In genomic region chr9:98230789-98231188, GRCh38 we compare ENCODE assay signal across 22 cellular contexts. TPM values are rescaled to one million over a fixed set of nuclear protein-coding genes. Genes with fewer than 3 reads are reported as not detected.
DNase-seq lines count a peak whose midpoint lies in the region; ATAC-seq and TF ChIP-seq lines count a peak whose summit lies in the region.
"Had no signal": no experiment of that assay in that cellular context is flagged by ENCODE, and none has a peak within 500 bp of the region (broad histone marks: within the 10 kb centered on the region; RNA-seq: fewer than 3 reads in every experiment).

No MANE protein-coding gene starts in this region.

- H3K18ac ChIP-seq in IMR-90 (ENCODE audit: low read depth, low read length): peak overlapping the region; percentile 34

- H4K5ac ChIP-seq in IMR-90 (ENCODE audit: low read depth, low read length): peak overlapping the region; percentile 91

- peaks cover 28% of the 10 kb centered on the region for H3K9me1 ChIP-seq in IMR-90 (ENCODE audit: insufficient read depth, low read length)

- H3K4me1 ChIP-seq in IMR-90 (ENCODE audit: control insufficient read depth, insufficient read depth, low read length): peaks cover 34% of the 10 kb centered on the region
- H3K4me1 ChIP-seq in neutrophil (ENCODE audit: control insufficient read depth in 1 of 2, insufficient read depth in 1 of 2, low read depth in 1 of 2, low read length in 1 of 2): peaks cover 57 to 69% of the 10 kb centered on the region in 2 experiments
- H3K4me1 ChIP-seq in A673 (ENCODE audit: insufficient read depth, low read length, poor library complexity, severe bottlenecking): no peaks in the 10 kb centered on the region
- H3K4me1 ChIP-seq: esophagus muscularis mucosa had no signal

- WGBS in IMR-90 (ENCODE audit: extremely low coverage in 2 of 2, insufficient read length in 1 of 2), 2 experiments: 96% methylated on average over 4 of the region's 6 CpGs; no CpG with 5 or more reads in 1 of the 2 experiments

- H3K27ac ChIP-seq in 22Rv1: peak overlapping the region; percentile 22; the same call in 1 of the 2 replicates
- H3K27ac ChIP-seq in IMR-90 (ENCODE audit: insufficient read depth, low read length): peak overlapping the region; percentile 57; the same call in 1 of the 2 replicates
- peak overlapping the region; percentile 81 for H3K27ac ChIP-seq in neutrophil
- H3K27ac ChIP-seq in A673 (ENCODE audit: low read depth, low read length, poor library complexity, severe bottlenecking): no peak overlapping the region
- H3K27ac ChIP-seq: BLaER1 treated with 17β-estradiol and CSF1 and Interleukin-3, amounts not matched to agents 10 nM and 100 nM; esophagus muscularis mucosa; psoas muscle; SJSA1 had no signal

- H3K56ac ChIP-seq in IMR-90 (ENCODE audit: extremely low read depth, insufficient read depth, low read length): peak overlapping the region; percentile 5; the same call in 1 of the 2 replicates

- peak overlapping the region in 1 of 2 experiments; percentile 66; a peak in 2 of 4 replicates for H4K8ac ChIP-seq in IMR-90 (ENCODE audit: low read depth in 2 of 2, low read length in 2 of 2)

- H3K27me3 Mint-ChIP-seq in dendritic cell treated with granulocyte-macrophage colony-stimulating factor and Interleukin-4, amounts not matched to agents 40 ng/mL and 50 ng/mL, for 4 days: no peaks in the 10 kb centered on the region
- H3K27me3 Mint-ChIP-seq: stimulated activated naive CD8-positive, alpha-beta T cell treated with anti-CD3 and anti-CD28 coated beads, Interleukin-15, amount 100 ng/mL, for 72 hours had no signal

- POLR2A ChIA-PET in IMR-90 (lab: Charles Lee; ENCODE audit: unreplicated experiment): no interaction called here
- POLR2A ChIA-PET in A673 (lab: Charles Lee; ENCODE audit: low non-redundant PET): no interaction called here

- no TSS peak for BruUV-seq in IMR-90 (replicated peaks; lab: Mats Ljungman, UMichigan)
- BruUV-seq in A673 (replicated peaks; lab: Mats Ljungman, UMichigan): no TSS peak

- dilution Hi-C loops in IMR-90 (cut with HindIII; ENCODE audit: low sequenced_read_pairs, unreplicated experiment): no loop called here

- no peaks in the 10 kb centered on the region for H3K9me3 Mint-ChIP-seq in dendritic cell treated with granulocyte-macrophage colony-stimulating factor and Interleukin-4, amounts not matched to agents 40 ng/mL and 50 ng/mL, for 4 days
- H3K9me3 Mint-ChIP-seq: activated naive CD4-positive, alpha-beta T cell treated with anti-CD3 and anti-CD28 coated beads for 36 hours; stimulated activated naive CD8-positive, alpha-beta T cell treated with anti-CD3 and anti-CD28 coated beads, Interleukin-15, amount 100 ng/mL, for 72 hours had no signal

- no peak for TF ChIP-seq POLR2A in IMR-90 (IDR thresholded peaks at IDR 0.05; ENCODE audit: low read depth, low read length)

- peak overlapping the region; percentile 58 for H3K27ac Mint-ChIP-seq in dendritic cell treated with granulocyte-macrophage colony-stimulating factor and Interleukin-4, amounts not matched to agents 40 ng/mL and 50 ng/mL, for 4 days
- H3K27ac Mint-ChIP-seq: activated naive CD4-positive, alpha-beta T cell treated with anti-CD3 and anti-CD28 coated beads for 36 hours had no signal

- no peak overlapping the region for H3K4me2 ChIP-seq in IMR-90 (ENCODE audit: low read depth, low read length)
- H3K4me2 ChIP-seq: BLaER1 treated with 17β-estradiol and CSF1 and Interleukin-3, amounts not matched to agents 10 nM and 100 nM had no signal

- TF ChIP-seq RAD21 in IMR-90 (IDR thresholded peaks at IDR 0.05; ENCODE audit: low read length): no peak

- intact Hi-C loops in IMR-90 (cut with micrococcal nuclease): no loop called here
- intact Hi-C loops in dendritic cell treated with granulocyte-macrophage colony-stimulating factor and Interleukin-4, amounts not matched to agents 40 ng/mL and 50 ng/mL, for 4 days (cut with micrococcal nuclease): no loop called here
- intact Hi-C loops in A673 (cut with micrococcal nuclease; ENCODE audit: unreplicated experiment): no loop called here

- H2AK5ac ChIP-seq in IMR-90 (ENCODE audit: low read depth, low read length): peak overlapping the region; percentile 87; the same call in 1 of the 2 replicates

- H3K14ac ChIP-seq in IMR-90 (replicated peaks; ENCODE audit: low read depth, low read length): peak overlapping the region; percentile 43

- H2AK9ac ChIP-seq in IMR-90 (replicated peaks; ENCODE audit: low read depth, low read length, poor library complexity): peak overlapping the region; percentile 71

- peak overlapping the region; percentile 85 for H3K4ac ChIP-seq in IMR-90 (ENCODE audit: low read depth, low read length)

- no peak for ATAC-seq in IMR-90 (ENCODE audit: low read depth)
- ATAC-seq: psoas muscle; stimulated activated naive CD8-positive, alpha-beta T cell treated with anti-CD3 and anti-CD28 coated beads, Interleukin-15, amount 100 ng/mL, for 72 hours had no signal

- H3K9me3 ChIP-seq in IMR-90 (ENCODE audit: control insufficient read depth, insufficient read depth, low read length): no peaks in the 10 kb centered on the region
- H3K9me3 ChIP-seq in neutrophil: no peaks in the 10 kb centered on the region
- H3K9me3 ChIP-seq in A673 (ENCODE audit: low read depth, low read length, poor library complexity, severe bottlenecking): no peaks in the 10 kb centered on the region
- H3K9me3 ChIP-seq: BLaER1 treated with 17β-estradiol and CSF1 and Interleukin-3, amounts not matched to agents 10 nM and 100 nM; esophagus muscularis mucosa; psoas muscle; SJSA1 had no signal

- peaks cover 18% of the 10 kb centered on the region for H3K36me3 ChIP-seq in IMR-90 (ENCODE audit: control insufficient read depth, insufficient read depth, low read length)
- peaks cover 46% of the 10 kb centered on the region for H3K36me3 ChIP-seq in neutrophil
- H3K36me3 ChIP-seq in A673 (ENCODE audit: insufficient read depth, low read length, poor library complexity, severe bottlenecking): no peaks in the 10 kb centered on the region

- no peak for TF ChIP-seq CTCF in 22Rv1 (IDR thresholded peaks at IDR 0.05)
- TF ChIP-seq CTCF in IMR-90 (conservative IDR thresholded peaks at IDR 0.05; ENCODE audit: low read depth, low read length): no peak
- TF ChIP-seq CTCF in neutrophil (IDR thresholded peaks at IDR 0.05): no peak
- no peak for TF ChIP-seq CTCF in A673 (conservative IDR thresholded peaks at IDR 0.05; ENCODE audit: low read depth, low read length)

- CTCF ChIA-PET in IMR-90 (lab: Yijun Ruan, JAX) (interaction anchor here (1.3 kb wide), 1 partner anchor 18 kb away, joined by 3 read pairs; no protein-coding TSS in a partner anchor), A673 (lab: Charles Lee) (no interaction called here)

- peak overlapping the region; percentile 64 for H2BK20ac ChIP-seq in IMR-90 (ENCODE audit: low read depth, low read length)

- H3K4me3 ChIP-seq in IMR-90 (ENCODE audit: insufficient read depth, low read depth, low read length) (no peak overlapping the region), neutrophil (ENCODE audit: low read depth in 1 of 2, low read length in 1 of 2) (no peak overlapping the region), A673 (ENCODE audit: low read depth, low read length, poor library complexity, severe bottlenecking) (no peak overlapping the region)
- H3K4me3 ChIP-seq: BLaER1 treated with 17β-estradiol and CSF1 and Interleukin-3, amounts not matched to agents 10 nM and 100 nM; esophagus muscularis mucosa; psoas muscle; SJSA1 had no signal

- H3K4me1 Mint-ChIP-seq in dendritic cell treated with granulocyte-macrophage colony-stimulating factor and Interleukin-4, amounts not matched to agents 40 ng/mL and 50 ng/mL, for 4 days (ENCODE audit: low read depth): peaks cover 10% of the 10 kb centered on the region
- H3K4me1 Mint-ChIP-seq: stimulated activated naive CD8-positive, alpha-beta T cell treated with anti-CD3 and anti-CD28 coated beads, Interleukin-15, amount 100 ng/mL, for 72 hours had no signal

- peak overlapping the region; percentile 57 for H4K91ac ChIP-seq in IMR-90 (ENCODE audit: insufficient read depth, low read depth, low read length)

- H3K79me1 ChIP-seq in IMR-90 (ENCODE audit: low read depth in 1 of 2, low read length in 2 of 2): peaks cover 14 to 63% of the 10 kb centered on the region in 2 experiments

- no peak overlapping the region for H3K9ac ChIP-seq in IMR-90 (ENCODE audit: low read depth, low read length)

- peak overlapping the region; percentile 33 for H3K23ac ChIP-seq in IMR-90 (ENCODE audit: low read depth, low read length)

- DNase-seq in IMR-90 (no peak), A673 (ENCODE audit: low spot score) (no peak), SW 1271 (lab: John Stamatoyannopoulos, UW) (no peak), HUDEP-2 (lab: John Stamatoyannopoulos, UW; ENCODE audit: unreplicated experiment in 76 of 76) (no peak), AG20443 (ENCODE audit: low spot score) (no peak)
- DNase-seq: activated CD4-positive, CD25-positive, alpha-beta regulatory T cell treated with anti-CD3 and anti-CD28 coated beads, Interleukin-2, amount 50 U/mL, for 72 hours; activated CD8-positive, alpha-beta memory T cell treated with anti-CD3 and anti-CD28 coated beads for 24 hours; activated naive CD4-positive, alpha-beta T cell treated with anti-CD3 and anti-CD28 coated beads for 36 hours; activated T-cell treated with anti-CD3 and anti-CD28 coated beads, Interleukin-2, amount 50 U/mL, for 48 hours; caudate nucleus; DMS 273 treated with DMSO at 0.1 percent for 48 hours; GDM1; mesendoderm; NCI-H187; psoas muscle; stimulated activated naive CD8-positive, alpha-beta T cell treated with anti-CD3 and anti-CD28 coated beads, Interleukin-15, amount 100 ng/mL, for 72 hours had no signal

- peak overlapping the region; percentile 81 for H2BK5ac ChIP-seq in IMR-90 (ENCODE audit: low read depth, low read length, poor library complexity, severe bottlenecking)

- H4K20me1 ChIP-seq in IMR-90 (ENCODE audit: insufficient read depth, low read length): no peaks in the 10 kb centered on the region

- H2AFZ ChIP-seq in IMR-90 (replicated peaks; ENCODE audit: low read length, poor library complexity): peak overlapping the region; percentile 52

- H3K27me3 ChIP-seq in IMR-90 (ENCODE audit: control insufficient read depth, insufficient read depth, low read length) (no peaks in the 10 kb centered on the region), neutrophil (no peaks in the 10 kb centered on the region), A673 (replicated peaks; ENCODE audit: insufficient read depth, low read depth, low read length, poor library complexity) (no peaks in the 10 kb centered on the region)
- H3K27me3 ChIP-seq: BLaER1 treated with 17β-estradiol and CSF1 and Interleukin-3, amounts not matched to agents 10 nM and 100 nM; esophagus muscularis mucosa; SJSA1 had no signal

- peak overlapping the region; percentile 88; the same call in 1 of the 3 replicates for H2BK15ac ChIP-seq in IMR-90 (ENCODE audit: low read depth, low read length)

- H3K4me3 Mint-ChIP-seq in dendritic cell treated with granulocyte-macrophage colony-stimulating factor and Interleukin-4, amounts not matched to agents 40 ng/mL and 50 ng/mL, for 4 days: no peak overlapping the region
- H3K4me3 Mint-ChIP-seq: activated naive CD4-positive, alpha-beta T cell treated with anti-CD3 and anti-CD28 coated beads for 36 hours; stimulated activated naive CD8-positive, alpha-beta T cell treated with anti-CD3 and anti-CD28 coated beads, Interleukin-15, amount 100 ng/mL, for 72 hours had no signal

- peaks cover 98% of the 10 kb centered on the region for H3K36me3 Mint-ChIP-seq in dendritic cell treated with granulocyte-macrophage colony-stimulating factor and Interleukin-4, amounts not matched to agents 40 ng/mL and 50 ng/mL, for 4 days (ENCODE audit: low read depth)

- in situ Hi-C loops in IMR-90 (cut with MboI; ENCODE audit: low sequenced_read_pairs): no loop called here

- peak overlapping the region; percentile 56 for H2BK120ac ChIP-seq in IMR-90 (ENCODE audit: low read depth, low read length)

RNA-seq across cellular contexts. Expression of gene TBC1D2, which starts 24.7 kb away (rescaled TPM):
- total RNA-seq in IMR-90 (2012; rRNA removed) (35.6 and 36.9 TPM in 2 replicates), A673 (2021) (2.8 and 3.2 TPM in 2 replicates)
- polyA plus RNA-seq in IMR-90 (2012; rRNA removed): 62.7 and 75.3 TPM in 2 replicates
- polyA plus RNA-seq in IMR-90 (2012; cell fraction: cytosol; rRNA removed): 64.9 and 68.1 TPM in 2 replicates
- polyA plus RNA-seq in IMR-90 (2012; cell fraction: nucleus; rRNA removed; ENCODE audit: low replicate concordance): 82.5 and 192 TPM in 2 replicates

RNA-seq across cellular contexts. Expression of gene CORO2A, which starts 38.4 kb away (rescaled TPM):
- total RNA-seq in IMR-90 (2012; rRNA removed) (1.9 and 2.2 TPM in 2 replicates), A673 (2021) (0.52 and 0.68 TPM in 2 replicates)
- polyA plus RNA-seq in IMR-90 (2012; rRNA removed): 1.9 and 2.2 TPM in 2 replicates
- polyA plus RNA-seq in IMR-90 (2012; cell fraction: cytosol; rRNA removed): 1.4 and 1.5 TPM in 2 replicates
- polyA plus RNA-seq in IMR-90 (2012; cell fraction: nucleus; rRNA removed; ENCODE audit: low replicate concordance): 1.2 and 1.6 TPM in 2 replicates
